Comparison of ENCODE assay signal across 31 cellular contexts in the genomic region with DNA sequence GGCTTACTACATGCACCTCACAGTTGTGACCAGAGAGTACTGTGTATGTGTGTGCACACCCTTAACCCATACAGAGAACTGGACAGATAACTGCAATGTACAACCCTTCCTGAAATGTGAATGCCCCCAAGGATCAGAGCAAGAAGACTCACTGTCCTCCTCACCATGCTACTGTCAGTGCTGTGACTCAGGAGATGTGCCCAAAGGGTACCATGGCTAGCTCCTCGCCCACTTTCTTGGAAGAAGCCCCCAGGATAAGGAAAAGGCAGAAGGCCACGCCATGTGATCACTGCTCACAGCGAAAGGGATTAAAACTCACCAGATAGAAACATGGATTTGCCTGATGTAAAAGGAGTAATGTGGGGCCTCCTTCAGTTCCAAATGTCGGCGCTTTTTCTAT.
"Had no signal": no experiment of that assay in that cellular context is flagged by ENCODE, and none has a peak within 500 bp of the region (broad histone marks: within the 10 kb centered on the region; RNA-seq: fewer than 3 reads in every experiment).

No MANE protein-coding gene starts in this region.

- H2AFZ ChIP-seq: hepatocyte had no signal

- H3K4me3 ChIP-seq: esophagus muscularis mucosa, gastroesophageal sphincter, heart right ventricle, hepatocyte had no signal

- H3K9me3 ChIP-seq: esophagus muscularis mucosa, gastroesophageal sphincter, heart right ventricle had no signal

- FAIRE-seq: astrocyte, bronchial epithelial cell, colon had no signal

- H3K27me3 Mint-ChIP-seq: activated B cell treated with CpG ODN at 0.5 μM for 24 hours; activated CD8-positive, alpha-beta T cell treated with anti-CD3 and anti-CD28 coated beads for 36 hours; activated naive CD8-positive, alpha-beta T cell; T-helper 17 cell had no signal

- H3K9me3 Mint-ChIP-seq: activated B cell treated with CpG ODN at 0.5 μM for 24 hours; activated CD8-positive, alpha-beta T cell treated with anti-CD3 and anti-CD28 coated beads for 36 hours; endodermal cell; T-helper 2 cell treated with Interferon-gamma antibody and Interleukin-4, amounts not matched to agents 5 μg/mL and 100 μg/mL, for 36 hours had no signal

- H3K27me3 ChIP-seq: brain microvascular endothelial cell, esophagus muscularis mucosa, foreskin keratinocyte, gastroesophageal sphincter, heart right ventricle, hepatocyte had no signal

- ATAC-seq: activated CD4-positive, CD25-positive, alpha-beta regulatory T cell treated with anti-CD3 and anti-CD28 coated beads, Interleukin-2, amount 50 U/mL, for 24 hours; activated CD8-positive, alpha-beta T cell treated with anti-CD3 and anti-CD28 coated beads for 36 hours; foreskin keratinocyte; gastroesophageal sphincter; heart right ventricle; T-helper 17 cell had no signal

- H3K4me1 Mint-ChIP-seq: activated B cell treated with CpG ODN at 0.5 μM for 24 hours, endodermal cell had no signal

- DNase-seq: activated B cell treated with CpG ODN at 0.5 μM for 24 hours; activated CD4-positive, alpha-beta T cell treated with anti-CD3 and anti-CD28 coated beads for 48 hours; activated CD4-positive, alpha-beta T cell treated with anti-CD3 and anti-CD28 coated beads, Interleukin-2, amount 50 U/mL, for 1 hour; activated CD4-positive, alpha-beta T cell treated with anti-CD3 and anti-CD28 coated beads, Interleukin-2, amount 50 U/mL, for 48 hours; activated CD8-positive, alpha-beta memory T cell treated with anti-CD3 and anti-CD28 coated beads for 24 hours; activated CD8-positive, alpha-beta T cell treated with anti-CD3 and anti-CD28 coated beads for 36 hours; activated gamma-delta T cell treated with Interleukin-2 at 50 U/mL for 16 hours; activated naive CD4-positive, alpha-beta T cell treated with anti-CD3 and anti-CD28 coated beads, Interleukin-2, amount 50 U/mL, for 16 hours; activated naive CD4-positive, alpha-beta T cell treated with Interleukin-2 at 50 U/mL for 16 hours; activated T-cell treated with anti-CD3 and anti-CD28 coated beads, Interleukin-2, amount 50 U/mL, for 48 hours; amniotic stem cell; anterior cingulate cortex; brain microvascular endothelial cell; effector CD8-positive, alpha-beta T cell; endodermal cell; erythroblast; foreskin keratinocyte; heart right ventricle; T-helper 1 cell; T-helper 17 cell; T1000; WERI-Rb-1 had no signal

- H3K4me3 Mint-ChIP-seq: activated B cell treated with CpG ODN at 0.5 μM for 24 hours; activated CD8-positive, alpha-beta T cell treated with anti-CD3 and anti-CD28 coated beads for 36 hours; activated naive CD8-positive, alpha-beta T cell; endodermal cell; T-helper 17 cell; T-helper 2 cell treated with Interferon-gamma antibody and Interleukin-4, amounts not matched to agents 5 μg/mL and 100 μg/mL, for 36 hours had no signal

- H3K4me1 ChIP-seq: esophagus muscularis mucosa, foreskin keratinocyte, gastroesophageal sphincter had no signal

- H3K27ac Mint-ChIP-seq: activated B cell treated with CpG ODN at 0.5 μM for 24 hours; activated CD8-positive, alpha-beta T cell treated with anti-CD3 and anti-CD28 coated beads for 36 hours; activated naive CD8-positive, alpha-beta T cell; endodermal cell; T-helper 17 cell; T-helper 2 cell treated with Interferon-gamma antibody and Interleukin-4, amounts not matched to agents 5 μg/mL and 100 μg/mL, for 36 hours had no signal

- H3K4me2 ChIP-seq: hepatocyte had no signal

- H3K79me2 ChIP-seq: hepatocyte had no signal

- H3K27ac ChIP-seq: brain microvascular endothelial cell, esophagus muscularis mucosa, foreskin keratinocyte, gastroesophageal sphincter, heart right ventricle, hepatocyte, WERI-Rb-1 had no signal
